Comparison of ENCODE assay signal across 13 cellular contexts in the genomic region with DNA sequence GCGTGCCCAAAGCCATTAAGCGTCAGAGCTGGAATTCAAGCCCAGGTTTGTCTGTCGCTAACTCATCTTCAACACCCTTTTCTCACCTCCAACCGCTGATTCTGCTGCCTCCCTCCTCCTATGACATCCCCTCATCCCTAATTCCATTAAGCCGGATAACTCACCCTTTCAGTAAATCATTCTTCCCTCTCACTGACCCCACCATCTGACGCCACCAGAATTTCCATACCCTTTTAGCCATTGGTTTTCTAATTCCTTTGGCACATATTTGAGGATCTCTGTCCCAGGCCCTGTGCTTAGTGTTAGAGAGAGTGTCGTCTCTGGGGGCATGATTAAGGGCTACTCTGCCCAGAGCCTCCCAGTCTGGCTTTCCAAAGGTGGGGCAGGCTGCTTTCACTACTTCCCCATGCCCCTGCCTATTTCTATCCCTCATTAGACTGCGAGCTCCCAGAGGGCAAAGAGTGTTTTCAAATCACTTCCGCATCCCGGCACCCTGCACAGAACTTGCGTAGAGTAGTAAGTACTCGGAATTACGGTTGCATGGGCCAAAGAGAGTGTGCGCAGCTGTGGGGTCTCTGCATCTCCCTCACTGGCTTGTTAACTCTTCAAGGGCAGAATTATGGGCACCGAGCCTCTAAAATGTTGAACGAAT. TPM values are rescaled to one million over a fixed set of nuclear protein-coding genes. Genes with fewer than 3 reads are reported as not detected.
A peak's percentile ranks its signal among the peaks of the same experiment; 100 is the strongest.
DNase-seq lines count a peak whose midpoint lies in the region; ATAC-seq and TF ChIP-seq lines count a peak whose summit lies in the region.
"Had no signal": no experiment of that assay in that cellular context is flagged by ENCODE, and none has a peak within 500 bp of the region (broad histone marks: within the 10 kb centered on the region; RNA-seq: fewer than 3 reads in every experiment).

No MANE protein-coding gene starts in this region.

- ATAC-seq in memory B cell (ENCODE audit: low read depth): no peak
- ATAC-seq in thoracic aorta (ENCODE audit: insufficient number of reproducible peaks, low FRiP score, low read depth): no peak

- POLR2A ChIA-PET in activated CD4-positive, alpha-beta memory T cell treated with anti-CD3 and anti-CD28 coated beads for 36 hours (lab: Charles Lee): interaction anchor here (1.5 kb wide), 1 partner anchor 29 kb away, joined by 4 read pairs; no protein-coding TSS in a partner anchor

- H3K9me3 ChIP-seq in thoracic aorta: peaks cover 4% of the 10 kb centered on the region
- H3K9me3 ChIP-seq: uterus had no signal

- H3K4me1 ChIP-seq in thoracic aorta (ENCODE audit: control insufficient read depth in 1 of 2, low read depth in 2 of 2): peaks cover 3 to 32% of the 10 kb centered on the region in 2 donors

- TF ChIP-seq CTCF in thoracic aorta (IDR thresholded peaks at IDR 0.05): no peak

- peaks cover 32% of the 10 kb centered on the region for H3K27me3 Mint-ChIP-seq in activated naive CD4-positive, alpha-beta T cell treated with anti-CD3 and anti-CD28 coated beads, Interleukin-2, amount 50 U/mL, for 24 hours
- peaks cover 36% of the 10 kb centered on the region for H3K27me3 Mint-ChIP-seq in activated CD4-positive, alpha-beta memory T cell treated with anti-CD3 and anti-CD28 coated beads for 36 hours
- peaks cover 32% of the 10 kb centered on the region for H3K27me3 Mint-ChIP-seq in memory B cell

- CTCF ChIA-PET in activated CD4-positive, alpha-beta memory T cell treated with anti-CD3 and anti-CD28 coated beads for 36 hours (lab: Charles Lee): interaction anchor here (1.0 to 1.6 kb wide), 7 partner anchors 13 to 150 kb away, joined by 3 to 5 read pairs (median 3); no protein-coding TSS in a partner anchor

- H3K27ac Mint-ChIP-seq in activated naive CD4-positive, alpha-beta T cell treated with anti-CD3 and anti-CD28 coated beads, Interleukin-2, amount 50 U/mL, for 24 hours: peak overlapping the region; percentile 77
- no peak overlapping the region for H3K27ac Mint-ChIP-seq in activated CD4-positive, alpha-beta memory T cell treated with anti-CD3 and anti-CD28 coated beads for 36 hours
- peak overlapping the region; percentile 19 for H3K27ac Mint-ChIP-seq in memory B cell

- no peaks in the 10 kb centered on the region for H3K9me3 Mint-ChIP-seq in activated naive CD4-positive, alpha-beta T cell treated with anti-CD3 and anti-CD28 coated beads, Interleukin-2, amount 50 U/mL, for 24 hours
- H3K9me3 Mint-ChIP-seq in activated CD4-positive, alpha-beta memory T cell treated with anti-CD3 and anti-CD28 coated beads for 36 hours: peaks cover 7% of the 10 kb centered on the region
- no peaks in the 10 kb centered on the region for H3K9me3 Mint-ChIP-seq in memory B cell

- H3K4me1 Mint-ChIP-seq in activated naive CD4-positive, alpha-beta T cell treated with anti-CD3 and anti-CD28 coated beads, Interleukin-2, amount 50 U/mL, for 24 hours: peaks cover 21% of the 10 kb centered on the region
- peaks cover 15% of the 10 kb centered on the region for H3K4me1 Mint-ChIP-seq in activated CD4-positive, alpha-beta memory T cell treated with anti-CD3 and anti-CD28 coated beads for 36 hours (ENCODE audit: low read depth)
- H3K4me1 Mint-ChIP-seq in memory B cell: peaks cover 20% of the 10 kb centered on the region

- H3K27ac ChIP-seq in thoracic aorta: peak overlapping the region; percentile 70 to 72
- H3K27ac ChIP-seq: brain microvascular endothelial cell, uterus had no signal

- peak overlapping the region; percentile 83 for H3K4me3 Mint-ChIP-seq in activated naive CD4-positive, alpha-beta T cell treated with anti-CD3 and anti-CD28 coated beads, Interleukin-2, amount 50 U/mL, for 24 hours
- peak overlapping the region; percentile 34 for H3K4me3 Mint-ChIP-seq in activated CD4-positive, alpha-beta memory T cell treated with anti-CD3 and anti-CD28 coated beads for 36 hours
- H3K4me3 Mint-ChIP-seq in memory B cell: peak overlapping the region; percentile 79

- no peaks in the 10 kb centered on the region for H3K27me3 ChIP-seq in thoracic aorta (replicated peaks; ENCODE audit: insufficient read depth)

- no peak for DNase-seq in activated naive CD4-positive, alpha-beta T cell treated with Interleukin-2 at 50 U/mL for 16 hours
- no peak for DNase-seq in activated CD4-positive, alpha-beta memory T cell treated with anti-CD3 and anti-CD28 coated beads for 36 hours
- no peak for DNase-seq in memory B cell (ENCODE audit: low spot score in 2 of 2)
- DNase-seq in thoracic aorta (ENCODE audit: low spot score): no peak
- no peak for DNase-seq in NCI-H2196 (lab: John Stamatoyannopoulos, UW; ENCODE audit: unreplicated experiment)
- no peak for DNase-seq in NCI-H187 treated with DMSO at 0.1 percent for 48 hours (lab: John Stamatoyannopoulos, UW)
- DNase-seq in NCI-H146 (lab: John Stamatoyannopoulos, UW): no peak
- DNase-seq: NCI-H1436 treated with DMSO at 0.1 percent for 48 hours had no signal

- intact Hi-C loops in activated CD4-positive, alpha-beta memory T cell treated with anti-CD3 and anti-CD28 coated beads for 36 hours (cut with micrococcal nuclease): no loop called here

- H3K36me3 ChIP-seq in thoracic aorta: no peaks in the 10 kb centered on the region
- H3K36me3 ChIP-seq: BE2C, brain microvascular endothelial cell, Peyer's patch, uterus had no signal

- H3K36me3 Mint-ChIP-seq in activated naive CD4-positive, alpha-beta T cell treated with anti-CD3 and anti-CD28 coated beads, Interleukin-2, amount 50 U/mL, for 24 hours: peaks cover 5% of the 10 kb centered on the region
- H3K36me3 Mint-ChIP-seq in activated CD4-positive, alpha-beta memory T cell treated with anti-CD3 and anti-CD28 coated beads for 36 hours: peaks cover 4% of the 10 kb centered on the region
- peaks cover 1% of the 10 kb centered on the region for H3K36me3 Mint-ChIP-seq in memory B cell

- H3K4me3 ChIP-seq in thoracic aorta: peak overlapping the region; percentile 67

RNA-seq across cellular contexts. Expression of a gene that starts 3.9 kb away (rescaled TPM):
- total RNA-seq in activated CD4-positive, alpha-beta memory T cell treated with anti-CD3 and anti-CD28 coated beads for 36 hours: under 1 TPM; 0.12 to 0.51 TPM
- 1 to 10 TPM; 6.8 to 7.9 TPM for total RNA-seq in thoracic aorta

RNA-seq across cellular contexts. Expression of a gene that starts 29.8 kb away (rescaled TPM):
- total RNA-seq in activated CD4-positive, alpha-beta memory T cell treated with anti-CD3 and anti-CD28 coated beads for 36 hours: 1,000 to 10,000 TPM; 4,423 to 4,525 TPM
- 100 to 1,000 TPM; 560 to 708 TPM for total RNA-seq in thoracic aorta

Comparison
In these comparisons a context has a peak if more than half of its experiments do, and no peak if none do; other contexts are left out.
1. RNA of a gene that starts 3.9 kb away (total RNA-seq): 6.8 to 7.9 TPM in thoracic aorta; 0.12 to 0.51 TPM in activated CD4-positive, alpha-beta memory T cell treated with anti-CD3 and anti-CD28 coated beads for 36 hours; every median in the first group is over 4 times any median in the second.
2. RNA of a gene that starts 29.8 kb away (total RNA-seq): 4,423 to 4,525 TPM in activated CD4-positive, alpha-beta memory T cell treated with anti-CD3 and anti-CD28 coated beads for 36 hours; 560 to 708 TPM in thoracic aorta; every median in the first group is over 4 times any median in the second.
3. Peak in every context shown above with its lines, with median percentiles within 50 percentile points of each other: H3K4me3 Mint-ChIP-seq.